Comparison of ENCODE assay signal across 11 cellular contexts in the genomic region with DNA sequence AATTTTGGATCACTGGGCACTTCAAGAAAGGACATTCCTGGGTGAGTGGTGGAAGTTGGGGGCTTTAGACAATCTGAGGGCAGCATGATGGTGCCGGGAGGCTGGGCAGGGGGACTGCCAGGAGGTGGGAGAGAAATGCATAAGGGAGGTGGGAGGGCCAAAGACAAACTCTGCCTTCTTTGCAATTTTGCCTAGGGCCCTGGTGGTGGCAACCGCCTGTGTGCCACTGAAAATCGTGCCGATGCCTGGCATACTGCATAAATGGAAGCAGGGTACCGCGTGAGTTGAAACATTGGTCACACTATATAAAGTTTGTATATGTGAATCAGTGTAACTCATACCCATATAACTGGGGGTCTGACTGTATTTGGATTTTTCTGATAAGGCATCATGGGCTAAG. TPM values are rescaled to one million over a fixed set of nuclear protein-coding genes. Genes with fewer than 3 reads are reported as not detected.
DNase-seq lines count a peak whose midpoint lies in the region; ATAC-seq, FAIRE-seq and TF ChIP-seq lines count a peak whose summit lies in the region.
"Had no signal": no experiment of that assay in that cellular context is flagged by ENCODE, and none has a peak within 500 bp of the region (broad histone marks: within the 10 kb centered on the region; RNA-seq: fewer than 3 reads in every experiment).

No MANE protein-coding gene starts in this region.

- H4K20me1 ChIP-seq in Karpas-422 (ENCODE audit: insufficient read depth, low read depth, low read length): peaks cover 31% of the 10 kb centered on the region
- H4K20me1 ChIP-seq in GM12878 (ENCODE audit: control insufficient read depth, insufficient read depth): peaks cover 9% of the 10 kb centered on the region

- peaks cover 45% of the 10 kb centered on the region for H3K4me1 ChIP-seq in CD8-positive, alpha-beta memory T cell (ENCODE audit: insufficient read depth, low read length)
- H3K4me1 ChIP-seq in Karpas-422 (ENCODE audit: low read length) (peaks cover 39% of the 10 kb centered on the region), GM12878 (ENCODE audit: control insufficient read depth, insufficient read depth, low read length) (peaks cover 4% of the 10 kb centered on the region), A673 (ENCODE audit: insufficient read depth, low read length, poor library complexity, severe bottlenecking) (peaks cover 16% of the 10 kb centered on the region)
- H3K4me1 ChIP-seq: SJCRH30 had no signal

- H3K9me3 Mint-ChIP-seq in CD8-positive, alpha-beta memory T cell: no peaks in the 10 kb centered on the region
- H3K9me3 Mint-ChIP-seq in nephron: no peaks in the 10 kb centered on the region

- peaks cover 66 to 80% (median 79%) of the 10 kb centered on the region in 3 donors for H3K4me1 Mint-ChIP-seq in CD8-positive, alpha-beta memory T cell
- H3K4me1 Mint-ChIP-seq in nephron: peaks cover 33% of the 10 kb centered on the region

- peak overlapping the region; percentile 92 for H3K4me2 ChIP-seq in Karpas-422 (ENCODE audit: low read depth, low read length, poor library complexity, severe bottlenecking)
- peak overlapping the region; percentile 73 for H3K4me2 ChIP-seq in GM12878 (ENCODE audit: control insufficient read depth, insufficient read depth)

- no peak for TF ChIP-seq RAD21 in GM12878 (IDR thresholded peaks at IDR 0.05; ENCODE audit: insufficient read depth, low read depth, low read length)

- SMC1A ChIA-PET in GM12878 (lab: Charles Lee; ENCODE audit: uncharacterized antibody, unreplicated experiment): interaction anchor here (1.0 kb wide), 1 partner anchor 51 kb away, joined by 4 read pairs; no protein-coding TSS in a partner anchor

- H2AFZ ChIP-seq in Karpas-422 (ENCODE audit: low read length) (no peak overlapping the region), GM12878 (ENCODE audit: control insufficient read depth, low read depth, low read length) (no peak overlapping the region)

- RAD21 ChIA-PET in GM12878 (lab: Charles Lee; ENCODE audit: unreplicated experiment): no interaction called here

- H3K36me3 ChIP-seq in CD8-positive, alpha-beta memory T cell (ENCODE audit: insufficient read depth, low read length): peaks cover 5% of the 10 kb centered on the region
- H3K36me3 ChIP-seq in Karpas-422 (ENCODE audit: insufficient read depth, low read length) (peaks cover 37% of the 10 kb centered on the region), GM12878 (ENCODE audit: control insufficient read depth in 2 of 2, insufficient read depth in 2 of 2, low read length in 1 of 2) (peaks cover 2 to 15% of the 10 kb centered on the region in 2 experiments; a peak in 3 of 4 replicates), A673 (ENCODE audit: insufficient read depth, low read length, poor library complexity, severe bottlenecking) (peaks cover 23% of the 10 kb centered on the region)

- ATAC-seq in GM12878: no peak

- no peak overlapping the region for H3K4me3 ChIP-seq in CD8-positive, alpha-beta memory T cell (ENCODE audit: low read length)
- H3K4me3 ChIP-seq in Karpas-422 (ENCODE audit: low read length) (peak overlapping the region; percentile 87; the same call in 1 of the 2 replicates), GM12878 (peak overlapping the region; percentile 62; the same call in 1 of the 2 replicates), A673 (ENCODE audit: low read depth, low read length, poor library complexity, severe bottlenecking) (no peak overlapping the region)
- H3K4me3 ChIP-seq: SJCRH30 had no signal

- H3K27me3 ChIP-seq in CD8-positive, alpha-beta memory T cell (ENCODE audit: insufficient read depth, low read length, poor library complexity, severe bottlenecking): no peaks in the 10 kb centered on the region
- H3K27me3 ChIP-seq in Karpas-422 (ENCODE audit: low read length) (no peaks in the 10 kb centered on the region), GM12878 (replicated peaks in 1 of 2; ENCODE audit: control insufficient read depth in 2 of 2, insufficient read depth in 2 of 2, low read length in 1 of 2) (no peaks in the 10 kb centered on the region), A673 (replicated peaks; ENCODE audit: insufficient read depth, low read depth, low read length, poor library complexity) (no peaks in the 10 kb centered on the region)
- H3K27me3 ChIP-seq: SJCRH30 had no signal

- H3K79me2 ChIP-seq in Karpas-422 (ENCODE audit: low read length): peaks cover 95% of the 10 kb centered on the region
- peaks cover 93% of the 10 kb centered on the region for H3K79me2 ChIP-seq in GM12878 (ENCODE audit: control insufficient read depth, insufficient read depth, low read length)

- POLR2A ChIA-PET in CD8-positive, alpha-beta memory T cell (lab: Charles Lee): interaction anchor here (0.7 kb wide), 1 partner anchor 11 kb away, joined by 3 read pairs; no protein-coding TSS in a partner anchor
- POLR2A ChIA-PET in GM12878 (lab: Charles Lee) (interaction anchor here (0.6 kb wide), 1 partner anchor 59 kb away, joined by 4 read pairs; no protein-coding TSS in a partner anchor), A673 (lab: Charles Lee; ENCODE audit: low non-redundant PET) (no interaction called here)

- H3K9ac ChIP-seq in Karpas-422 (ENCODE audit: low read length) (0 out of 2 replicates have a peak overlapping the region, but pooled peaks have one; percentile 25), GM12878 (ENCODE audit: control insufficient read depth, insufficient read depth, low read length) (no peak overlapping the region; the same call in 1 of the 2 replicates)

- DNase-seq in CD8-positive, alpha-beta memory T cell: no peak
- DNase-seq in Karpas-422 (no peak), GM12878 (ENCODE audit: low read depth, low spot score) (no peak), NCI-H1417 (lab: John Stamatoyannopoulos, UW) (no peak), A172 (ENCODE audit: low spot score) (no peak), A673 (ENCODE audit: low spot score) (no peak), NCI-H1105 (lab: John Stamatoyannopoulos, UW) (no peak)
- DNase-seq: NCI-H446 treated with DMSO at 0.1 percent for 48 hours had no signal

- H3K27ac ChIP-seq in CD8-positive, alpha-beta memory T cell (ENCODE audit: low read depth, low read length): no peak overlapping the region
- peak overlapping the region; percentile 90; the same call in 1 of the 2 replicates for H3K27ac ChIP-seq in Karpas-422 (ENCODE audit: low read length)
- no peak overlapping the region for H3K27ac ChIP-seq in GM12878 (ENCODE audit: control insufficient read depth, insufficient read depth)
- no peak overlapping the region for H3K27ac ChIP-seq in A673 (ENCODE audit: low read depth, low read length, poor library complexity, severe bottlenecking)
- H3K27ac ChIP-seq: SJCRH30 had no signal

- CTCF ChIA-PET in CD8-positive, alpha-beta memory T cell (lab: Charles Lee): no interaction called here
- CTCF ChIA-PET in GM12878 (lab: Yijun Ruan, JAX) (interaction anchor here (1.7 kb wide), 1 partner anchor 71 kb away, joined by 6 read pairs; no protein-coding TSS in a partner anchor), A673 (lab: Charles Lee) (no interaction called here)

- H3K9me2 ChIP-seq in Karpas-422 (replicated peaks; ENCODE audit: insufficient read depth, low read length): no peaks in the 10 kb centered on the region

- H3K36me3 Mint-ChIP-seq in CD8-positive, alpha-beta memory T cell: peaks cover 0 to 55% (median 9%) of the 10 kb centered on the region in 3 donors
- H3K36me3 Mint-ChIP-seq in nephron (ENCODE audit: low read depth): peaks cover 21% of the 10 kb centered on the region

- no peaks in the 10 kb centered on the region for H3K9me3 ChIP-seq in CD8-positive, alpha-beta memory T cell (ENCODE audit: low read length)
- H3K9me3 ChIP-seq in Karpas-422 (ENCODE audit: low read length) (no peaks in the 10 kb centered on the region), GM12878 (replicated peaks; ENCODE audit: control insufficient read depth, insufficient read depth, low read length) (no peaks in the 10 kb centered on the region), A673 (ENCODE audit: low read depth, low read length, poor library complexity, severe bottlenecking) (no peaks in the 10 kb centered on the region)
- H3K9me3 ChIP-seq: SJCRH30 had no signal

- peak overlapping the region; percentile 1 to 84 (median 56) for H3K27ac Mint-ChIP-seq in CD8-positive, alpha-beta memory T cell
- H3K27ac Mint-ChIP-seq in nephron: peak overlapping the region; percentile 56 to 100 (median 79)

- no peak for TF ChIP-seq EP300 in GM12878 (IDR thresholded peaks at IDR 0.05; ENCODE audit: borderline replicate concordance in 1 of 2, control insufficient read depth in 1 of 2, low read depth in 2 of 2, low read length in 2 of 2)

- peak overlapping the region; percentile 32 to 81 (median 59) for H3K4me3 Mint-ChIP-seq in CD8-positive, alpha-beta memory T cell
- peak overlapping the region; percentile 65 to 79 (median 66) for H3K4me3 Mint-ChIP-seq in nephron

- BruUV-seq in GM12878 (replicated peaks; lab: Mats Ljungman, UMichigan): no TSS peak
- BruUV-seq in A673 (replicated peaks; lab: Mats Ljungman, UMichigan): no TSS peak

- intact Hi-C loops in GM12878 (cut with micrococcal nuclease; ENCODE audit: unreplicated experiment): loop anchor here (5.0 kb wide), 1 partner anchor 256 kb away; a partner anchor contains a TSS
- intact Hi-C loops in A673 (cut with micrococcal nuclease; ENCODE audit: unreplicated experiment): no loop called here

- no peak for TF ChIP-seq POLR2A in GM12878 (IDR thresholded peaks at IDR 0.05; ENCODE audit: low read depth, low read length)

- FAIRE-seq in GM12878 (lab: Jason Lieb, UNC): no peak
- FAIRE-seq: D721Med had no signal

- H3K27me3 Mint-ChIP-seq in CD8-positive, alpha-beta memory T cell: no peaks in the 10 kb centered on the region
- no peaks in the 10 kb centered on the region for H3K27me3 Mint-ChIP-seq in nephron (ENCODE audit: low read depth)

- WGBS in GM12878 (ENCODE audit: insufficient coverage, insufficient replicate concordance, low lambda C conversion rate, missing lambda C conversion rate): 99% methylated on average over 6 of the region's 6 CpGs

- no peak for TF ChIP-seq CTCF in GM12878 (IDR thresholded peaks at IDR 0.05 in 2 of 3, conservative IDR thresholded peaks at IDR 0.05 in 1 of 3; ENCODE audit: control insufficient read depth in 2 of 3, extremely low read depth in 1 of 3, insufficient read depth in 1 of 3, low read depth in 3 of 3, low read length in 3 of 3)
- TF ChIP-seq CTCF in nephron (IDR thresholded peaks at IDR 0.05; ENCODE audit: unreplicated experiment in 3 of 3): no peak
- no peak for TF ChIP-seq CTCF in A673 (conservative IDR thresholded peaks at IDR 0.05; ENCODE audit: low read depth, low read length)

- in situ Hi-C loops in GM12878 (cut with MboI): loop anchor here (25.0 kb wide), 1 partner anchor 1549 kb away; a partner anchor contains a TSS

RNA-seq across cellular contexts. Expression of a gene that starts 3.3 kb away (rescaled TPM):
- total RNA-seq in CD8-positive, alpha-beta memory T cell: 100 to 1,000 TPM; 150 to 164 TPM
- 72.0 TPM for polyA plus RNA-seq in CD8-positive, alpha-beta memory T cell
- total RNA-seq in Karpas-422 (2014; rRNA removed; shearing (Covaris generic); ENCODE audit: low replicate concordance): 66.2 and 82.0 TPM in 2 replicates
- total RNA-seq in GM12878 (2013; cell fraction: nucleolus; rRNA removed): 224 and 228 TPM in 2 replicates
- 48.8 and 51.8 TPM in 2 replicates for total RNA-seq in GM12878 (2014; rRNA removed)
- total RNA-seq in GM12878 (2014; rRNA removed; fragmentation: Illumina TruSeq; extraction: Trizol): 68.4 and 69.3 TPM in 2 replicates
- 86.5 and 98.7 TPM in 2 replicates for total RNA-seq in GM12878 (2021)
- 41.1 TPM for polyA plus RNA-seq in GM12878 (2011; ENCODE audit: low read depth)
- polyA plus RNA-seq in GM12878 (2011; rRNA removed): 66.3 and 82.2 TPM in 2 replicates
- 25.7 and 55.8 TPM in 2 replicates for polyA plus RNA-seq in GM12878 (2011; cell fraction: cytosol; rRNA removed)
- 104 and 130 TPM in 2 replicates for polyA plus RNA-seq in GM12878 (2011; cell fraction: nucleus; rRNA removed)
- polyA plus RNA-seq in GM12878 (2012): 67.6 and 78.5 TPM in 2 replicates
- 78.7 and 100.0 TPM in 2 replicates for polyA plus RNA-seq in GM12878 (2014; fragmentation: Illumina TruSeq; extraction: Trizol)
- 10 to 100 TPM; 31.7 to 37.8 TPM for polyA plus RNA-seq in GM12878 (2014; fragmentation: Nextera tagmentation; extraction: Ambion mirVana)
- polyA plus RNA-seq in GM12878 (2014; rRNA removed): 57.6 and 69.1 TPM in 2 replicates
- polyA plus RNA-seq in GM12878 (2016; fragmentation: Nextera tagmentation; extraction: Ambion mirVana): 10 to 100 TPM; 68.0 to 75.7 TPM
- 41.7 and 64.0 TPM in 2 replicates for polyA minus RNA-seq in GM12878 (2011; rRNA and poly(A)+ RNA removed)
- polyA minus RNA-seq in GM12878 (2011; cell fraction: cytosol; rRNA and poly(A)+ RNA removed): 19.2 and 29.2 TPM in 2 replicates
- polyA minus RNA-seq in GM12878 (2011; cell fraction: nucleus; rRNA and poly(A)+ RNA removed): 141 and 271 TPM in 2 replicates
- 63.1 and 77.4 TPM in 2 replicates for total RNA-seq in A172 (2014; rRNA removed; shearing (Covaris generic))
- total RNA-seq in A673 (2021): 98.7 and 107 TPM in 2 replicates

RNA-seq across cellular contexts. Expression of a gene that starts 21.8 kb away (rescaled TPM):
- total RNA-seq in CD8-positive, alpha-beta memory T cell: 10 to 100 TPM; 10.7 to 12.2 TPM
- polyA plus RNA-seq in CD8-positive, alpha-beta memory T cell: 46.4 TPM
- 18.0 and 24.7 TPM in 2 replicates for total RNA-seq in Karpas-422 (2014; rRNA removed; shearing (Covaris generic); ENCODE audit: low replicate concordance)
- 2.6 and 4.2 TPM in 2 replicates for total RNA-seq in GM12878 (2013; cell fraction: nucleolus; rRNA removed)
- total RNA-seq in GM12878 (2014; rRNA removed) (10.5 and 11.4 TPM in 2 replicates), GM12878 (2014; rRNA removed; fragmentation: Illumina TruSeq; extraction: Trizol) (5.4 and 5.5 TPM in 2 replicates), GM12878 (2021) (10.9 and 11.9 TPM in 2 replicates), A673 (2021) (10.5 and 11.5 TPM in 2 replicates)
- polyA plus RNA-seq in GM12878 (2011; ENCODE audit: low read depth): 9.1 TPM
- polyA plus RNA-seq in GM12878 (2011; rRNA removed) (13.2 and 13.5 TPM in 2 replicates), GM12878 (2014; fragmentation: Illumina TruSeq; extraction: Trizol) (2.7 and 4.2 TPM in 2 replicates), GM12878 (2014; fragmentation: Nextera tagmentation; extraction: Ambion mirVana) (10 to 100 TPM; 50.5 to 60.4 TPM), GM12878 (2014; rRNA removed) (16.1 and 18.1 TPM in 2 replicates), GM12878 (2016; fragmentation: Nextera tagmentation; extraction: Ambion mirVana) (10 to 100 TPM; 57.2 to 58.9 TPM)
- polyA plus RNA-seq in GM12878 (2011; cell fraction: cytosol; rRNA removed): 15.9 and 22.3 TPM in 2 replicates
- 8.8 and 14.0 TPM in 2 replicates for polyA plus RNA-seq in GM12878 (2011; cell fraction: nucleus; rRNA removed)
- 11.2 and 19.5 TPM in 2 replicates for polyA plus RNA-seq in GM12878 (2012)
- polyA minus RNA-seq in GM12878 (2011; rRNA and poly(A)+ RNA removed): 3.0 and 3.1 TPM in 2 replicates
- polyA minus RNA-seq in GM12878 (2011; cell fraction: cytosol; rRNA and poly(A)+ RNA removed): 1.2 TPM in 1 of 2 replicates, not detected in the other
- polyA minus RNA-seq in GM12878 (2011; cell fraction: nucleus; rRNA and poly(A)+ RNA removed): 3.1 and 5.4 TPM in 2 replicates
- 4.9 and 7.5 TPM in 2 replicates for total RNA-seq in A172 (2014; rRNA removed; shearing (Covaris generic))

Comparison
In these comparisons a context has a peak if more than half of its experiments do, and no peak if none do; other contexts are left out.
1. H3K4me3 ChIP-seq: peak in Karpas-422 (single experiment) and GM12878 (single experiment); none in CD8-positive, alpha-beta memory T cell (single experiment) and A673 (single experiment).